In genomic region chr4:183905593-183906485, GRCh38 we compare ENCODE assay signal across 8 cellular contexts. TPM values are rescaled to one million over a fixed set of nuclear protein-coding genes. Genes with fewer than 3 reads are reported as not detected.
DNase-seq lines count a peak whose midpoint lies in the region; ATAC-seq and TF ChIP-seq lines count a peak whose summit lies in the region.

No MANE protein-coding gene starts in this region.

- 5% methylated on average over 40 of the region's 93 CpGs for WGBS in SK-N-SH (ENCODE audit: low lambda C conversion rate)
- WGBS in transverse colon (ENCODE audit: low coverage in 1 of 2), 2 donors: 3% methylated on average over 46 of the region's 93 CpGs; no CpG with 5 or more reads in 1 of the 2 donors

- H3K4me1 Mint-ChIP-seq in natural killer cell treated with Interleukin-12 subunit alpha and Interleukin-12 subunit beta and Interleukin-15 and Interleukin-18, amount 100 ng/mL, for 72 hours (ENCODE audit: low read depth in 2 of 2): no peaks in the 10 kb centered on the region
- H3K4me1 Mint-ChIP-seq in natural killer cell: no peaks in the 10 kb centered on the region

- POLR2A ChIA-PET in SK-N-SH (lab: Yijun Ruan, JAX): interaction anchor here (0.8 to 3.2 kb wide), 12 partner anchors 13 to 194 kb away, joined by 3 to 19 read pairs (median 7); no protein-coding TSS in a partner anchor

- H3K27ac ChIP-seq in SK-N-SH (ENCODE audit: low read depth in 2 of 2, low read length in 1 of 2): peak overlapping the region in 1 of 2 experiments; percentile 95; a peak in 2 of 4 replicates
- peak overlapping the region; percentile 59 to 73 (median 68) for H3K27ac ChIP-seq in transverse colon

- H3K79me2 ChIP-seq in SK-N-SH (ENCODE audit: insufficient read depth): no peaks in the 10 kb centered on the region

- H3K36me3 ChIP-seq in SK-N-SH (replicated peaks in 1 of 2; ENCODE audit: control insufficient read depth in 1 of 2, insufficient read depth in 2 of 2, low read length in 1 of 2) (no peaks in the 10 kb centered on the region), transverse colon (no peaks in the 10 kb centered on the region)

- H3K27me3 ChIP-seq in SK-N-SH (ENCODE audit: insufficient read depth): peaks cover 46% of the 10 kb centered on the region
- peaks cover 43% of the 10 kb centered on the region for H3K27me3 ChIP-seq in transverse colon

- peaks cover 0 to 6% of the 10 kb centered on the region in 2 experiments; a peak in 2 of 4 replicates for H3K4me1 ChIP-seq in SK-N-SH (ENCODE audit: control insufficient read depth in 1 of 2, insufficient read depth in 2 of 2, low read depth in 1 of 2, low read length in 1 of 2)
- peaks cover 0 to 22% (median 18%) of the 10 kb centered on the region in 4 donors for H3K4me1 ChIP-seq in transverse colon

- ATAC-seq in natural killer cell treated with Interleukin-12 subunit alpha and Interleukin-12 subunit beta and Interleukin-15 and Interleukin-18, amount 100 ng/mL, for 72 hours: peak; percentile 13 to 20
- ATAC-seq in natural killer cell (no peak), esophagus mucosa (peak; percentile 54), GM18909 (IDR thresholded peaks at IDR 0.05; ENCODE audit: poor library complexity, unreplicated experiment) (no peak), GM19397 (IDR thresholded peaks at IDR 0.05; ENCODE audit: unreplicated experiment) (no peak)

- TF ChIP-seq EP300 in SK-N-SH (IDR thresholded peaks at IDR 0.05; ENCODE audit: borderline replicate concordance in 1 of 2, low read depth in 1 of 2, low read length in 1 of 2) (no peak), transverse colon (IDR thresholded peaks at IDR 0.05; ENCODE audit: low read depth) (no peak)

- no peak overlapping the region for H3K9ac ChIP-seq in SK-N-SH

- H3F3A ChIP-seq in SK-N-SH (replicated peaks; ENCODE audit: insufficient read depth): no peaks in the 10 kb centered on the region

- H3K9me3 ChIP-seq in SK-N-SH: no peaks in the 10 kb centered on the region
- no peaks in the 10 kb centered on the region for H3K9me3 ChIP-seq in transverse colon

- H3K4me2 ChIP-seq in SK-N-SH: peak overlapping the region; percentile 83

- intact Hi-C loops in natural killer cell (cut with micrococcal nuclease) (no loop called here), transverse colon (cut with DNase I; ENCODE audit: low total_unique reads) (no loop called here)

- TF ChIP-seq RAD21 in SK-N-SH (IDR thresholded peaks at IDR 0.05; ENCODE audit: low read length): no peak

- peak overlapping the region; percentile 63 for H2AFZ ChIP-seq in SK-N-SH (ENCODE audit: low read depth)

- H3K9me2 ChIP-seq in SK-N-SH: no peaks in the 10 kb centered on the region

- H3K4me3 Mint-ChIP-seq in natural killer cell treated with Interleukin-12 subunit alpha and Interleukin-12 subunit beta and Interleukin-15 and Interleukin-18, amount 100 ng/mL, for 72 hours: no peak overlapping the region
- H3K4me3 Mint-ChIP-seq in natural killer cell: no peak overlapping the region

- H4K20me1 ChIP-seq in SK-N-SH (ENCODE audit: insufficient read depth): no peaks in the 10 kb centered on the region

- H3K4me3 ChIP-seq in SK-N-SH (ENCODE audit: low read depth in 2 of 2, low read length in 1 of 2): peak overlapping the region; percentile 58 to 62
- peak overlapping the region; percentile 38 to 72 (median 54) for H3K4me3 ChIP-seq in transverse colon

- CTCF ChIA-PET in SK-N-SH (lab: Yijun Ruan, JAX): interaction anchor here (0.6 to 6.8 kb wide), 13 partner anchors 23 to 262 kb away, joined by 3 to 64 read pairs (median 5); no protein-coding TSS in a partner anchor

- TF ChIP-seq POLR2A in transverse colon (IDR thresholded peaks at IDR 0.05): peak; percentile 6

- H3K27me3 Mint-ChIP-seq in natural killer cell treated with Interleukin-12 subunit alpha and Interleukin-12 subunit beta and Interleukin-15 and Interleukin-18, amount 100 ng/mL, for 72 hours: peaks cover 43 to 74% of the 10 kb centered on the region in 2 donors
- peaks cover 36 to 47% of the 10 kb centered on the region in 2 donors for H3K27me3 Mint-ChIP-seq in natural killer cell (ENCODE audit: low read depth in 2 of 2)

- no peak overlapping the region for H3K27ac Mint-ChIP-seq in natural killer cell treated with Interleukin-12 subunit alpha and Interleukin-12 subunit beta and Interleukin-15 and Interleukin-18, amount 100 ng/mL, for 72 hours
- no peak overlapping the region for H3K27ac Mint-ChIP-seq in natural killer cell

- TF ChIP-seq CTCF in natural killer cell (IDR thresholded peaks at IDR 0.05) (no peak), SK-N-SH (IDR thresholded peaks at IDR 0.05) (no peak), transverse colon (IDR thresholded peaks at IDR 0.05) (no peak)

- in situ Hi-C loops in transverse colon (cut with MboI; ENCODE audit: low pct_ligation_motif_present in 1 of 4, low pct_unique_long_range_greater_than_20kb in 1 of 4, low sequenced_read_pairs in 3 of 4): no loop called here

- H3K9me3 Mint-ChIP-seq in natural killer cell treated with Interleukin-12 subunit alpha and Interleukin-12 subunit beta and Interleukin-15 and Interleukin-18, amount 100 ng/mL, for 72 hours: no peaks in the 10 kb centered on the region
- H3K9me3 Mint-ChIP-seq in natural killer cell: peaks cover 0 to 2% of the 10 kb centered on the region in 2 donors

- H3K36me3 Mint-ChIP-seq in natural killer cell treated with Interleukin-12 subunit alpha and Interleukin-12 subunit beta and Interleukin-15 and Interleukin-18, amount 100 ng/mL, for 72 hours: no peaks in the 10 kb centered on the region
- H3K36me3 Mint-ChIP-seq in natural killer cell: peaks cover 7% of the 10 kb centered on the region

- no peak for DNase-seq in natural killer cell treated with Interleukin-12 subunit alpha and Interleukin-12 subunit beta and Interleukin-15 and Interleukin-18, amount 100 ng/mL, for 72 hours (ENCODE audit: low spot score)
- DNase-seq in natural killer cell (no peak), SK-N-SH (peak; percentile 75), middle frontal gyrus (ENCODE audit: extremely low spot score, low spot score) (peak; percentile 46), transverse colon (peak; percentile 37)

TF ChIP-seq in SK-N-SH, 30 proteins besides CTCF, POLR2A, EP300 and RAD21:
- TF ChIP-seq MXI1 (IDR thresholded peaks at IDR 0.05; ENCODE audit: low read depth, low read length) (peak; percentile 28), FOSL2 (IDR thresholded peaks at IDR 0.05; ENCODE audit: borderline replicate concordance, low read depth) (no peak), CHD2 (IDR thresholded peaks at IDR 0.05; ENCODE audit: low read length, partially characterized antibody) (no peak), TCF12 (IDR thresholded peaks at IDR 0.05) (no peak), FOXJ3 (CRISPR knock-in tag; IDR thresholded peaks at IDR 0.05) (peak; percentile 21; the same call in 1 of the 2 replicates)

RNA-seq across cellular contexts. Expression of gene STOX2, which starts 0.7 kb away (rescaled TPM):
- total RNA-seq in natural killer cell treated with Interleukin-12 subunit alpha and Interleukin-12 subunit beta and Interleukin-15 and Interleukin-18, amount 100 ng/mL, for 72 hours: not detected
- total RNA-seq in natural killer cell: under 1 TPM in 1 of 3 donors, not detected in 2; 0.23 TPM
- 0.16 and 0.49 TPM in 2 replicates for polyA plus RNA-seq in SK-N-SH (2012; rRNA removed)
- 0.27 and 0.43 TPM in 2 replicates for polyA plus RNA-seq in SK-N-SH (2012; cell fraction: cytosol; rRNA removed)
- 0.43 and 1.5 TPM in 2 replicates for polyA plus RNA-seq in SK-N-SH (2012; cell fraction: nucleus; rRNA removed)
- 12.0 TPM for total RNA-seq in esophagus mucosa
- 10 to 100 TPM in 1 of 4 donors, 1 to 10 TPM in 2, under 1 TPM in 1; 0.37 to 90.8 (median 7.7) TPM for total RNA-seq in transverse colon

Comparison
In these comparisons a context has a peak if more than half of its experiments do, and no peak if none do; other contexts are left out.
1. ATAC-seq: peak in natural killer cell treated with Interleukin-12 subunit alpha and Interleukin-12 subunit beta and Interleukin-15 and Interleukin-18, amount 100 ng/mL, for 72 hours (2 of 2) and esophagus mucosa (single experiment); none in natural killer cell (0 of 3), GM18909 (single experiment) and GM19397 (single experiment).
2. DNase-seq: peak in SK-N-SH (single experiment), middle frontal gyrus (single experiment) and transverse colon (single experiment); none in natural killer cell treated with Interleukin-12 subunit alpha and Interleukin-12 subunit beta and Interleukin-15 and Interleukin-18, amount 100 ng/mL, for 72 hours (single experiment) and natural killer cell (single experiment).